1 cellular context compared by ENCODE assay signal in genomic region chr15:62782100-62782791, GRCh38.
A peak's percentile ranks its signal among the peaks of the same experiment; 100 is the strongest.
TF ChIP-seq lines count a peak whose summit lies in the region.

No MANE protein-coding gene starts in this region.

TF ChIP-seq in HepG2, 621 proteins besides CTCF, POLR2A, EP300 and RAD21 (continued from another document and continues in another):
- TF ChIP-seq CENPT (CRISPR knock-in tag; IDR thresholded peaks at IDR 0.05; ENCODE audit: low read depth) (no peak), SATB2 (CRISPR knock-in tag; IDR thresholded peaks at IDR 0.05) (no peak), CHCHD3 (CRISPR knock-in tag; IDR thresholded peaks at IDR 0.05) (no peak), PHF8 (CRISPR knock-in tag; IDR thresholded peaks at IDR 0.05) (no peak), NFE2 (CRISPR knock-in tag; IDR thresholded peaks at IDR 0.05) (no peak), ZNF232 (CRISPR knock-in tag; IDR thresholded peaks at IDR 0.05; ENCODE audit: borderline replicate concordance) (no peak), ZNF263 (CRISPR knock-in tag; IDR thresholded peaks at IDR 0.05) (no peak), ZNF282 (IDR thresholded peaks at IDR 0.05; ENCODE audit: partially characterized antibody) (no peak), ZNF224 (CRISPR knock-in tag; IDR thresholded peaks at IDR 0.05) (no peak), PRDM4 (CRISPR knock-in tag; IDR thresholded peaks at IDR 0.05; ENCODE audit: borderline replicate concordance) (no peak), HOXD1 (CRISPR knock-in tag; IDR thresholded peaks at IDR 0.05) (no peak), MEIS1 (CRISPR knock-in tag; IDR thresholded peaks at IDR 0.05; ENCODE audit: borderline replicate concordance) (no peak), ZNF704 (CRISPR knock-in tag; IDR thresholded peaks at IDR 0.05; ENCODE audit: borderline replicate concordance) (no peak), TBL1XR1 (IDR thresholded peaks at IDR 0.05; ENCODE audit: borderline replicate concordance, low read length, partially characterized antibody) (no peak), ZNF354B (CRISPR knock-in tag; IDR thresholded peaks at IDR 0.05) (no peak), ONECUT2 (CRISPR knock-in tag; IDR thresholded peaks at IDR 0.05) (no peak), ARNT (IDR thresholded peaks at IDR 0.05) (no peak), CENPX (CRISPR knock-in tag; IDR thresholded peaks at IDR 0.05) (no peak), ZNF616 (CRISPR knock-in tag; IDR thresholded peaks at IDR 0.05; ENCODE audit: low read depth) (no peak), MLLT10 (CRISPR knock-in tag; IDR thresholded peaks at IDR 0.05) (no peak), ZNF382 (CRISPR knock-in tag; IDR thresholded peaks at IDR 0.05; ENCODE audit: borderline replicate concordance) (no peak), AGO2 (optimal IDR thresholded peaks at IDR 0.05; ENCODE audit: low read depth, low read length) (no peak), ZNF563 (CRISPR knock-in tag; IDR thresholded peaks at IDR 0.05) (no peak), GFI1 (CRISPR knock-in tag; IDR thresholded peaks at IDR 0.05; ENCODE audit: borderline replicate concordance) (no peak), ZNF644 (CRISPR knock-in tag; IDR thresholded peaks at IDR 0.05; ENCODE audit: low read depth) (no peak), RXRA (CRISPR knock-in tag; IDR thresholded peaks at IDR 0.05) (no peak), ZNF383 (CRISPR knock-in tag; IDR thresholded peaks at IDR 0.05; ENCODE audit: borderline replicate concordance) (no peak), ATF7-NPFF (CRISPR knock-in tag; IDR thresholded peaks at IDR 0.05; ENCODE audit: low read depth) (no peak), TGIF2 (CRISPR knock-in tag; IDR thresholded peaks at IDR 0.05) (0 out of 2 replicates have a peak, but pooled peaks have one; percentile 21), ZNF878 (CRISPR knock-in tag; IDR thresholded peaks at IDR 0.05) (no peak), MAFF (IDR thresholded peaks at IDR 0.05; ENCODE audit: low read depth, low read length) (no peak), ZNF367 (CRISPR knock-in tag; IDR thresholded peaks at IDR 0.05; ENCODE audit: borderline replicate concordance) (no peak), SP140L (CRISPR knock-in tag; IDR thresholded peaks at IDR 0.05; ENCODE audit: borderline replicate concordance) (no peak), TFAP4 (IDR thresholded peaks at IDR 0.05; ENCODE audit: borderline replicate concordance, low read depth) (no peak), SALL2 (CRISPR knock-in tag; IDR thresholded peaks at IDR 0.05) (no peak), MNT (IDR thresholded peaks at IDR 0.05) (no peak), ZNF629 (CRISPR knock-in tag; conservative IDR thresholded peaks at IDR 0.05) (no peak), ZNF331 (CRISPR knock-in tag; IDR thresholded peaks at IDR 0.05) (0 out of 2 replicates have a peak, but pooled peaks have one; percentile 31), PRPF4 (IDR thresholded peaks at IDR 0.05; ENCODE audit: low read depth, low read length, poor library complexity, severe bottlenecking) (no peak), ZNF724P (CRISPR knock-in tag; IDR thresholded peaks at IDR 0.05; ENCODE audit: borderline replicate concordance) (0 out of 2 replicates have a peak, but pooled peaks have one; percentile 41), ISX (CRISPR knock-in tag; conservative IDR thresholded peaks at IDR 0.05) (no peak), NR2F6 (IDR thresholded peaks at IDR 0.05) (no peak), NR2F6 (CRISPR knock-in tag; IDR thresholded peaks at IDR 0.05) (no peak), ZMYM4 (CRISPR knock-in tag; IDR thresholded peaks at IDR 0.05) (no peak), BRD4 (CRISPR knock-in tag; IDR thresholded peaks at IDR 0.05) (no peak)
- TF ChIP-seq, protein P1, sequence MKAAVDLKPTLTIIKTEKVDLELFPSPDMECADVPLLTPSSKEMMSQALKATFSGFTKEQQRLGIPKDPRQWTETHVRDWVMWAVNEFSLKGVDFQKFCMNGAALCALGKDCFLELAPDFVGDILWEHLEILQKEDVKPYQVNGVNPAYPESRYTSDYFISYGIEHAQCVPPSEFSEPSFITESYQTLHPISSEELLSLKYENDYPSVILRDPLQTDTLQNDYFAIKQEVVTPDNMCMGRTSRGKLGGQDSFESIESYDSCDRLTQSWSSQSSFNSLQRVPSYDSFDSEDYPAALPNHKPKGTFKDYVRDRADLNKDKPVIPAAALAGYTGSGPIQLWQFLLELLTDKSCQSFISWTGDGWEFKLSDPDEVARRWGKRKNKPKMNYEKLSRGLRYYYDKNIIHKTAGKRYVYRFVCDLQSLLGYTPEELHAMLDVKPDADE (CRISPR knock-in tag; IDR thresholded peaks at IDR 0.05): no peak
- TF ChIP-seq, protein P2, sequence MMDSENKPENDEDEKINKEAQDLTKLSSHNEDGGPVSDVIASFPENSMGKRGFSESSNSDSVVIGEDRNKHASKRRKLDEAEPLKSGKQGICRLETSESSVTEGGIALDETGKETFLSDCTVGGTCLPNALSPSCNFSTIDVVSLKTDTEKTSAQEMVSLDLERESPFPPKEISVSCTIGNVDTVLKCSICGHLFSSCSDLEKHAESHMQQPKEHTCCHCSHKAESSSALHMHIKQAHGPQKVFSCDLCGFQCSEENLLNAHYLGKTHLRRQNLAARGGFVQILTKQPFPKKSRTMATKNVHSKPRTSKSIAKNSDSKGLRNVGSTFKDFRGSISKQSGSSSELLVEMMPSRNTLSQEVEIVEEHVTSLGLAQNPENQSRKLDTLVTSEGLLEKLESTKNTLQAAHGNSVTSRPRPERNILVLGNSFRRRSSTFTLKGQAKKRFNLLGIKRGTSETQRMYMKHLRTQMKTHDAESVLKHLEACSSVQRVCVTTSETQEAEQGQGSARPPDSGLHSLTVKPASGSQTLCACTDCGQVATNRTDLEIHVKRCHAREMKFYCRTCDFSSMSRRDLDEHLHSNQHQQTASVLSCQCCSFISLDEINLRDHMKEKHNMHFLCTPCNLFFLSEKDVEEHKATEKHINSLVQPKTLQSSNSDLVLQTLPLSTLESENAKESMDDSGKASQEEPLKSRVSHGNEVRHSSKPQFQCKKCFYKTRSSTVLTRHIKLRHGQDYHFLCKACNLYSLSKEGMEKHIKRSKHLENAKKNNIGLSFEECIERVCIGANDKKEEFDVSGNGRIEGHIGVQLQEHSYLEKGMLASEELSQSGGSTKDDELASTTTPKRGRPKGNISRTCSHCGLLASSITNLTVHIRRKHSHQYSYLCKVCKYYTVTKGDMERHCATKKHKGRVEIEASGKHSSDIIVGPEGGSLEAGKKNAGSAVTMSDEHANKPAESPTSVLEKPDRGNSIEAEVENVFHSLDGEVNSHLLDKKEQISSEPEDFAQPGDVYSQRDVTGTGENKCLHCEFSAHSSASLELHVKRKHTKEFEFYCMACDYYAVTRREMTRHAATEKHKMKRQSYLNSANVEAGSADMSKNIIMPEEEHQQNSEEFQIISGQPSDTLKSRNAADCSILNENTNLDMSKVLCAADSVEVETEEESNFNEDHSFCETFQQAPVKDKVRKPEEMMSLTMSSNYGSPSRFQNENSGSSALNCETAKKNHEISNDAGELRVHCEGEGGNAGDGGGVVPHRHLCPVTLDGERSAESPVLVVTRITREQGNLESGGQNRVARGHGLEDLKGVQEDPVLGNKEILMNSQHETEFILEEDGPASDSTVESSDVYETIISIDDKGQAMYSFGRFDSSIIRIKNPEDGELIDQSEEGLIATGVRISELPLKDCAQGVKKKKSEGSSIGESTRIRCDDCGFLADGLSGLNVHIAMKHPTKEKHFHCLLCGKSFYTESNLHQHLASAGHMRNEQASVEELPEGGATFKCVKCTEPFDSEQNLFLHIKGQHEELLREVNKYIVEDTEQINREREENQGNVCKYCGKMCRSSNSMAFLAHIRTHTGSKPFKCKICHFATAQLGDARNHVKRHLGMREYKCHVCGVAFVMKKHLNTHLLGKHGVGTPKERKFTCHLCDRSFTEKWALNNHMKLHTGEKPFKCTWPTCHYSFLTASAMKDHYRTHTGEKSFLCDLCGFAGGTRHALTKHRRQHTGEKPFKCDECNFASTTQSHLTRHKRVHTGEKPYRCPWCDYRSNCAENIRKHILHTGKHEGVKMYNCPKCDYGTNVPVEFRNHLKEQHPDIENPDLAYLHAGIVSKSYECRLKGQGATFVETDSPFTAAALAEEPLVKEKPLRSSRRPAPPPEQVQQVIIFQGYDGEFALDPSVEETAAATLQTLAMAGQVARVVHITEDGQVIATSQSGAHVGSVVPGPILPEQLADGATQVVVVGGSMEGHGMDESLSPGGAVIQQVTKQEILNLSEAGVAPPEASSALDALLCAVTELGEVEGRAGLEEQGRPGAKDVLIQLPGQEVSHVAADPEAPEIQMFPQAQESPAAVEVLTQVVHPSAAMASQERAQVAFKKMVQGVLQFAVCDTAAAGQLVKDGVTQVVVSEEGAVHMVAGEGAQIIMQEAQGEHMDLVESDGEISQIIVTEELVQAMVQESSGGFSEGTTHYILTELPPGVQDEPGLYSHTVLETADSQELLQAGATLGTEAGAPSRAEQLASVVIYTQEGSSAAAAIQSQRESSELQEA (CRISPR knock-in tag; IDR thresholded peaks at IDR 0.05; ENCODE audit: not compliant biosample characterization): no peak
- TF ChIP-seq, protein P3, sequence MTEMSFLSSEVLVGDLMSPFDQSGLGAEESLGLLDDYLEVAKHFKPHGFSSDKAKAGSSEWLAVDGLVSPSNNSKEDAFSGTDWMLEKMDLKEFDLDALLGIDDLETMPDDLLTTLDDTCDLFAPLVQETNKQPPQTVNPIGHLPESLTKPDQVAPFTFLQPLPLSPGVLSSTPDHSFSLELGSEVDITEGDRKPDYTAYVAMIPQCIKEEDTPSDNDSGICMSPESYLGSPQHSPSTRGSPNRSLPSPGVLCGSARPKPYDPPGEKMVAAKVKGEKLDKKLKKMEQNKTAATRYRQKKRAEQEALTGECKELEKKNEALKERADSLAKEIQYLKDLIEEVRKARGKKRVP (CRISPR knock-in tag; IDR thresholded peaks at IDR 0.05): no peak
- TF ChIP-seq, protein P4, sequence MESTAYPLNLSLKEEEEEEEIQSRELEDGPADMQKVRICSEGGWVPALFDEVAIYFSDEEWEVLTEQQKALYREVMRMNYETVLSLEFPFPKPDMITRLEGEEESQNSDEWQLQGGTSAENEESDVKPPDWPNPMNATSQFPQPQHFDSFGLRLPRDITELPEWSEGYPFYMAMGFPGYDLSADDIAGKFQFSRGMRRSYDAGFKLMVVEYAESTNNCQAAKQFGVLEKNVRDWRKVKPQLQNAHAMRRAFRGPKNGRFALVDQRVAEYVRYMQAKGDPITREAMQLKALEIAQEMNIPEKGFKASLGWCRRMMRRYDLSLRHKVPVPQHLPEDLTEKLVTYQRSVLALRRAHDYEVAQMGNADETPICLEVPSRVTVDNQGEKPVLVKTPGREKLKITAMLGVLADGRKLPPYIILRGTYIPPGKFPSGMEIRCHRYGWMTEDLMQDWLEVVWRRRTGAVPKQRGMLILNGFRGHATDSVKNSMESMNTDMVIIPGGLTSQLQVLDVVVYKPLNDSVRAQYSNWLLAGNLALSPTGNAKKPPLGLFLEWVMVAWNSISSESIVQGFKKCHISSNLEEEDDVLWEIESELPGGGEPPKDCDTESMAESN (CRISPR knock-in tag; conservative IDR thresholded peaks at IDR 0.05): no peak
- TF ChIP-seq, protein P5, sequence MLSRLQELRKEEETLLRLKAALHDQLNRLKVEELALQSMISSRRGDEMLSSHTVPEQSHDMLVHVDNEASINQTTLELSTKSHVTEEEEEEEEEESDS (CRISPR knock-in tag; IDR thresholded peaks at IDR 0.05; ENCODE audit: borderline replicate concordance): no peak
- TF ChIP-seq, protein P6, sequence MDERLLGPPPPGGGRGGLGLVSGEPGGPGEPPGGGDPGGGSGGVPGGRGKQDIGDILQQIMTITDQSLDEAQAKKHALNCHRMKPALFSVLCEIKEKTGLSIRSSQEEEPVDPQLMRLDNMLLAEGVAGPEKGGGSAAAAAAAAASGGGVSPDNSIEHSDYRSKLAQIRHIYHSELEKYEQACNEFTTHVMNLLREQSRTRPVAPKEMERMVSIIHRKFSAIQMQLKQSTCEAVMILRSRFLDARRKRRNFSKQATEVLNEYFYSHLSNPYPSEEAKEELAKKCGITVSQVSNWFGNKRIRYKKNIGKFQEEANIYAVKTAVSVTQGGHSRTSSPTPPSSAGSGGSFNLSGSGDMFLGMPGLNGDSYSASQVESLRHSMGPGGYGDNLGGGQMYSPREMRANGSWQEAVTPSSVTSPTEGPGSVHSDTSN (CRISPR knock-in tag; IDR thresholded peaks at IDR 0.05): no peak
